In genomic region chr9:91809581-91810285, GRCh38 we compare ENCODE assay signal across 1 cellular context.
TF ChIP-seq lines count a peak whose summit lies in the region.

No MANE protein-coding gene starts in this region.

TF ChIP-seq in WTC11, 78 proteins besides CTCF, POLR2A, EP300 and RAD21 (continued from another document):
- TF ChIP-seq ARID4B (CRISPR knock-in tag; IDR thresholded peaks at IDR 0.05; ENCODE audit: borderline replicate concordance) (no peak), ATF1 (CRISPR knock-in tag; IDR thresholded peaks at IDR 0.05) (no peak), USF2 (CRISPR knock-in tag; IDR thresholded peaks at IDR 0.05) (no peak), E2F5 (CRISPR knock-in tag; IDR thresholded peaks at IDR 0.05) (no peak), ERG (CRISPR knock-in tag; IDR thresholded peaks at IDR 0.05) (no peak), ZNF512 (CRISPR knock-in tag; IDR thresholded peaks at IDR 0.05; ENCODE audit: borderline replicate concordance) (no peak), ZMAT4 (CRISPR knock-in tag; IDR thresholded peaks at IDR 0.05) (no peak), HMGXB4 (CRISPR knock-in tag; IDR thresholded peaks at IDR 0.05) (no peak), JUN (CRISPR knock-in tag; IDR thresholded peaks at IDR 0.05) (no peak), SOX15 (CRISPR knock-in tag; IDR thresholded peaks at IDR 0.05) (no peak)
TF ChIP-seq in WTC11: peak in this region for 0.
